In genomic region chr1:160048335-160048734, GRCh38 we compare ENCODE assay signal across 24 cellular contexts. TPM values are rescaled to one million over a fixed set of nuclear protein-coding genes. Genes with fewer than 3 reads are reported as not detected.
DNase-seq lines count a peak whose midpoint lies in the region; ATAC-seq and TF ChIP-seq lines count a peak whose summit lies in the region.
"Had no signal": no experiment of that assay in that cellular context is flagged by ENCODE, and none has a peak within 500 bp of the region (broad histone marks: within the 10 kb centered on the region; RNA-seq: fewer than 3 reads in every experiment).

No MANE protein-coding gene starts in this region.

- ATAC-seq in HG03354 (IDR thresholded peaks at IDR 0.05; ENCODE audit: poor library complexity, severe bottlenecking, unreplicated experiment), result no peak
- ATAC-seq: A549, HCT116 had no signal

- H3K4me1 Mint-ChIP-seq in glutamatergic neuron (ENCODE audit: low read depth, unreplicated experiment), result peaks cover 14% of the 10 kb centered on the region

- TF ChIP-seq POLR2A in Peyer's patch (IDR thresholded peaks at IDR 0.05), result no peak

- peak; percentile 32 for DNase-seq in NCI-H2227 (lab: John Stamatoyannopoulos, UW; ENCODE audit: unreplicated experiment)
- no peak for DNase-seq in NCI-H2227 treated with DMSO at 0.1 percent for 48 hours (lab: John Stamatoyannopoulos, UW)
- DNase-seq in NCI-H69 (lab: John Stamatoyannopoulos, UW), result peak; percentile 36
- no peak for DNase-seq in glutamatergic neuron
- DNase-seq in pons (ENCODE audit: low spot score), result peak; percentile 35
- no peak for DNase-seq in Peyer's patch
- DNase-seq in NOMO-1 treated with DMSO at 0.1 percent for 48 hours (lab: John Stamatoyannopoulos, UW; ENCODE audit: unreplicated experiment), result no peak
- DNase-seq: Caco-2; CD4-positive, alpha-beta T cell; GDM1; IMR-90; NCI-H146; NCI-H2029 treated with DMSO at 0.1 percent for 48 hours; NCI-H446; NCI-H526 treated with DMSO at 0.1 percent for 48 hours; NK-92 treated with Interleukin-12 subunit alpha and Interleukin-12 subunit beta, amount 100 ng/mL, for 24 hours; Right ventricle myocardium superior; SK-N-SH had no signal

- peaks cover 8% of the 10 kb centered on the region for H3K27me3 Mint-ChIP-seq in glutamatergic neuron (ENCODE audit: unreplicated experiment)

- H3K4me1 ChIP-seq in Peyer's patch, result peaks cover 0 to 21% (median 0%) of the 10 kb centered on the region in 4 donors
- H3K4me1 ChIP-seq: Caco-2 had no signal

- H3K27ac ChIP-seq in Peyer's patch, result no peak overlapping the region
- H3K27ac ChIP-seq: A549 had no signal

- H3K36me3 ChIP-seq in Peyer's patch, result no peaks in the 10 kb centered on the region

- no peaks in the 10 kb centered on the region for H3K36me3 Mint-ChIP-seq in glutamatergic neuron (ENCODE audit: unreplicated experiment)

- no peaks in the 10 kb centered on the region for H3K27me3 ChIP-seq in Peyer's patch

- peaks cover 2% of the 10 kb centered on the region for H3K9me3 Mint-ChIP-seq in glutamatergic neuron (ENCODE audit: unreplicated experiment)
- H3K9me3 Mint-ChIP-seq: CD4-positive, alpha-beta T cell had no signal

- TF ChIP-seq CTCF in glutamatergic neuron (IDR thresholded peaks at IDR 0.05; ENCODE audit: partially characterized antibody, unreplicated experiment) (no peak), Peyer's patch (IDR thresholded peaks at IDR 0.05) (no peak)

- no peak overlapping the region for H3K27ac Mint-ChIP-seq in glutamatergic neuron (ENCODE audit: unreplicated experiment)
- H3K27ac Mint-ChIP-seq: CD4-positive, alpha-beta T cell had no signal

- H3K4me3 Mint-ChIP-seq in glutamatergic neuron (ENCODE audit: unreplicated experiment), result peak overlapping the region; percentile 37
- H3K4me3 Mint-ChIP-seq: CD4-positive, alpha-beta T cell had no signal

- no peaks in the 10 kb centered on the region for H3K9me3 ChIP-seq in Peyer's patch
- H3K9me3 ChIP-seq: A549, Caco-2, SK-N-SH had no signal

- no peak overlapping the region for H3K4me3 ChIP-seq in Peyer's patch
- H3K4me3 ChIP-seq: A549 had no signal

RNA-seq across cellular contexts. Expression of gene PIGM, which starts 16.5 kb away (rescaled TPM):
- total RNA-seq in glutamatergic neuron (ENCODE audit: unreplicated experiment) (5.9 TPM), Peyer's patch (1 to 10 TPM in 3 of 4 donors, under 1 TPM in 1; under 0.01 to 6.7 (median 5.5) TPM)

RNA-seq across cellular contexts. Expression of gene KCNJ10, which starts 21.6 kb away (rescaled TPM):
- total RNA-seq in glutamatergic neuron (ENCODE audit: unreplicated experiment) (not detected), Peyer's patch (not detected)
- total RNA-seq: CD4-positive, alpha-beta T cell; HT-29; IMR-90; M059J had no signal

RNA-seq across cellular contexts. Expression of gene KCNJ9, which starts 33.0 kb away (rescaled TPM):
- 2.0 TPM for total RNA-seq in glutamatergic neuron (ENCODE audit: unreplicated experiment)
- not detected for total RNA-seq in Peyer's patch
- total RNA-seq: Caco-2; CD4-positive, alpha-beta T cell; HT-29; IMR-90; M059J; OCI-LY7; Right ventricle myocardium superior had no signal

RNA-seq across cellular contexts. Expression of gene IGSF8, which starts 50.1 kb away (rescaled TPM):
- total RNA-seq in glutamatergic neuron (ENCODE audit: unreplicated experiment) (45.9 TPM), Peyer's patch (10 to 100 TPM; 20.6 to 65.3 (median 38.9) TPM)

Comparison
In these comparisons a context has a peak if more than half of its experiments do, and no peak if none do; other contexts are left out.
1. DNase-seq: peak in NCI-H2227 (single experiment), NCI-H69 (single experiment) and pons (single experiment); none in NCI-H2227 treated with DMSO at 0.1 percent for 48 hours (single experiment), glutamatergic neuron (single experiment), Peyer's patch (0 of 3) and NOMO-1 treated with DMSO at 0.1 percent for 48 hours (single experiment).